In genomic region chr4:168942985-168943384, GRCh38 we compare ENCODE assay signal across 2 cellular contexts.
TF ChIP-seq lines count a peak whose summit lies in the region.

No MANE protein-coding gene starts in this region.

TF ChIP-seq in SK-N-SH, 30 proteins besides CTCF, POLR2A, EP300 and RAD21 (continued from another document):
- TF ChIP-seq IRF3 (IDR thresholded peaks at IDR 0.05; ENCODE audit: low read depth, low read length) (no peak), TAF1 (IDR thresholded peaks at IDR 0.05; ENCODE audit: borderline replicate concordance, low read depth, low read length) (no peak), EZH2phosphoT487 (IDR thresholded peaks at IDR 0.05; ENCODE audit: borderline replicate concordance, low read depth) (no peak), ZBTB33 (IDR thresholded peaks at IDR 0.05; ENCODE audit: borderline replicate concordance, low read depth) (no peak), TEAD4 (IDR thresholded peaks at IDR 0.05; ENCODE audit: borderline replicate concordance, insufficient read depth) (no peak)
- TF ChIP-seq, protein P1, sequence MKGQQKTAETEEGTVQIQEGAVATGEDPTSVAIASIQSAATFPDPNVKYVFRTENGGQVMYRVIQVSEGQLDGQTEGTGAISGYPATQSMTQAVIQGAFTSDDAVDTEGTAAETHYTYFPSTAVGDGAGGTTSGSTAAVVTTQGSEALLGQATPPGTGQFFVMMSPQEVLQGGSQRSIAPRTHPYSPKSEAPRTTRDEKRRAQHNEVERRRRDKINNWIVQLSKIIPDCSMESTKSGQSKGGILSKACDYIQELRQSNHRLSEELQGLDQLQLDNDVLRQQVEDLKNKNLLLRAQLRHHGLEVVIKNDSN (IDR thresholded peaks at IDR 0.05; ENCODE audit: borderline replicate concordance, low read depth), result no peak

TF ChIP-seq in SK-N-SH treated with all-trans-retinoic acid at 6 μM for 48 hours, 23 proteins besides CTCF, POLR2A, EP300 and RAD21 (continued from another document):
- TF ChIP-seq CSRNP3 (CRISPR knock-in tag; IDR thresholded peaks at IDR 0.05) (no peak), ZNF565 (CRISPR knock-in tag; conservative IDR thresholded peaks at IDR 0.05; ENCODE audit: low read depth) (no peak), RARB (CRISPR knock-in tag; IDR thresholded peaks at IDR 0.05) (no peak)
- TF ChIP-seq, protein P2, sequence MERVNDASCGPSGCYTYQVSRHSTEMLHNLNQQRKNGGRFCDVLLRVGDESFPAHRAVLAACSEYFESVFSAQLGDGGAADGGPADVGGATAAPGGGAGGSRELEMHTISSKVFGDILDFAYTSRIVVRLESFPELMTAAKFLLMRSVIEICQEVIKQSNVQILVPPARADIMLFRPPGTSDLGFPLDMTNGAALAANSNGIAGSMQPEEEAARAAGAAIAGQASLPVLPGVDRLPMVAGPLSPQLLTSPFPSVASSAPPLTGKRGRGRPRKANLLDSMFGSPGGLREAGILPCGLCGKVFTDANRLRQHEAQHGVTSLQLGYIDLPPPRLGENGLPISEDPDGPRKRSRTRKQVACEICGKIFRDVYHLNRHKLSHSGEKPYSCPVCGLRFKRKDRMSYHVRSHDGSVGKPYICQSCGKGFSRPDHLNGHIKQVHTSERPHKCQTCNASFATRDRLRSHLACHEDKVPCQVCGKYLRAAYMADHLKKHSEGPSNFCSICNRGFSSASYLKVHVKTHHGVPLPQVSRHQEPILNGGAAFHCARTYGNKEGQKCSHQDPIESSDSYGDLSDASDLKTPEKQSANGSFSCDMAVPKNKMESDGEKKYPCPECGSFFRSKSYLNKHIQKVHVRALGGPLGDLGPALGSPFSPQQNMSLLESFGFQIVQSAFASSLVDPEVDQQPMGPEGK (CRISPR knock-in tag; IDR thresholded peaks at IDR 0.05; ENCODE audit: borderline replicate concordance), result no peak
